In the genomic region with DNA sequence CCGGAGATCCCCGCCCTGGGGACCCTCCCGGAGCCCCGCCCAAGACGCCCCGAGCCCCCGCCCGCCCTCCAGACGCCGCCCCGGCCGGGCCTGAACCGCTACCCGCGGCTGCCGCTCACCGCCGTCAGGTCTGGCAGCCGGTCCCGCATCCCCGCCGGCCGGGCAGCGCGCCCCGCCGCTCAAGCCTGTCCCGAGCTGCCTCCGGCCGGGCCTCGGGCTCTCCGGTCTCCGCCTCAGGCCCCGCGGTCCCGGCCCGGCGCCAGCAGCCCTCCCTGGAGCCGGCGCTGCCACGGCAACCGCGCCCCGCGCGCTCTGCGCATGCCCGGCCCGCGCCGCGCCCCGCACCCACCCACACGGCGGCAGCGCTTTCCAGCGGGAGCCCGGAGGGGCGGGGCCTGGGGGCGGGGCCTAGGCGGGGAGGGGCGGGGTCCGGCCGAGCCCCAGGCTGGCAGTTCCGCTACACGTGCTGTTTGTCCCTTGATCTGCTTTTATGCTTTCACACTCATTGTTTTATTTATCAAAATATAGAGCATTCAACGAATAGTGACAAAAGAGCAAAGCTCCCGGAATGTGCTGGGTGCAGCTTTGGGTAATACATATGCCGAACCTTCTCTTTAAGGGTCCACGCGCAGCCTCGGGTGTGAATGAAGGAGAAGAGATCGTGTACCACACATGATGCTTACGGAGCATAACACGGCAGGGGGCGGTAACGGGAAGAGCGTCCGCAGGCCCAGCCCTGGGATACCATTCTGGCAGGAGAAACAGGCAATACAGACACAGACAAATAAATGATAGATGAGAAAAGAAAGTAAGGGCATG, we compare ENCODE assay signal across 1 cellular context.
TF ChIP-seq lines count a peak whose summit lies in the region.

A gene (minus strand): TSS at position 300 of the 819 bp plus-strand sequence. CDS start 151 bp downstream, at position 149.

TF ChIP-seq in K562, 482 proteins besides CTCF, POLR2A, EP300 and RAD21 (continued from another document):
- TF ChIP-seq, protein P1, sequence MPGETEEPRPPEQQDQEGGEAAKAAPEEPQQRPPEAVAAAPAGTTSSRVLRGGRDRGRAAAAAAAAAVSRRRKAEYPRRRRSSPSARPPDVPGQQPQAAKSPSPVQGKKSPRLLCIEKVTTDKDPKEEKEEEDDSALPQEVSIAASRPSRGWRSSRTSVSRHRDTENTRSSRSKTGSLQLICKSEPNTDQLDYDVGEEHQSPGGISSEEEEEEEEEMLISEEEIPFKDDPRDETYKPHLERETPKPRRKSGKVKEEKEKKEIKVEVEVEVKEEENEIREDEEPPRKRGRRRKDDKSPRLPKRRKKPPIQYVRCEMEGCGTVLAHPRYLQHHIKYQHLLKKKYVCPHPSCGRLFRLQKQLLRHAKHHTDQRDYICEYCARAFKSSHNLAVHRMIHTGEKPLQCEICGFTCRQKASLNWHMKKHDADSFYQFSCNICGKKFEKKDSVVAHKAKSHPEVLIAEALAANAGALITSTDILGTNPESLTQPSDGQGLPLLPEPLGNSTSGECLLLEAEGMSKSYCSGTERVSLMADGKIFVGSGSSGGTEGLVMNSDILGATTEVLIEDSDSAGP (CRISPR knock-in tag; IDR thresholded peaks at IDR 0.05), result no peak
- TF ChIP-seq ETS2 (tag; IDR thresholded peaks at IDR 0.05; ENCODE audit: borderline replicate concordance, poor library complexity, severe bottlenecking) (no peak), TAF7 (tag; IDR thresholded peaks at IDR 0.05) (no peak), SNIP1 (IDR thresholded peaks at IDR 0.05; ENCODE audit: low read depth) (no peak), MYC (IDR thresholded peaks at IDR 0.05; ENCODE audit: low read depth, low read length) (peak; percentile 94), MYC (CRISPR knock-in tag; IDR thresholded peaks at IDR 0.05; ENCODE audit: borderline replicate concordance, low read depth) (no peak), CBX3 (IDR thresholded peaks at IDR 0.05; ENCODE audit: borderline replicate concordance in 1 of 2, low read length in 2 of 2) (peak in 1 of 2 experiments; percentile 33; a peak in 1 of 3 replicates), RFX7 (CRISPR knock-in tag; IDR thresholded peaks at IDR 0.05) (no peak), MEF2A (IDR thresholded peaks at IDR 0.05; ENCODE audit: control insufficient read depth, low read depth, low read length) (no peak), TCF7L2 (IDR thresholded peaks at IDR 0.05; ENCODE audit: low read depth, low read length) (no peak), L3MBTL2 (IDR thresholded peaks at IDR 0.05) (peak; percentile 98), GATA2 (CRISPR knock-in tag; IDR thresholded peaks at IDR 0.05) (no peak), BCOR (IDR thresholded peaks at IDR 0.05) (peak; percentile 73), PYGO2 (tag; IDR thresholded peaks at IDR 0.05) (no peak), MTA1 (IDR thresholded peaks at IDR 0.05; ENCODE audit: borderline replicate concordance) (0 out of 2 replicates have a peak, but pooled peaks have one; percentile 57), SAP30 (IDR thresholded peaks at IDR 0.05; ENCODE audit: borderline replicate concordance, insufficient read depth, low read depth, low read length, poor library complexity, severe bottlenecking) (peak; percentile 72), ARID1B (IDR thresholded peaks at IDR 0.05) (peak; percentile 33; the same call in 1 of the 2 replicates), SAFB2 (IDR thresholded peaks at IDR 0.05; ENCODE audit: borderline replicate concordance, low read depth, low read length, severe bottlenecking) (no peak), ARHGAP35 (IDR thresholded peaks at IDR 0.05; ENCODE audit: partially characterized antibody) (no peak)
- TF ChIP-seq, protein P2, sequence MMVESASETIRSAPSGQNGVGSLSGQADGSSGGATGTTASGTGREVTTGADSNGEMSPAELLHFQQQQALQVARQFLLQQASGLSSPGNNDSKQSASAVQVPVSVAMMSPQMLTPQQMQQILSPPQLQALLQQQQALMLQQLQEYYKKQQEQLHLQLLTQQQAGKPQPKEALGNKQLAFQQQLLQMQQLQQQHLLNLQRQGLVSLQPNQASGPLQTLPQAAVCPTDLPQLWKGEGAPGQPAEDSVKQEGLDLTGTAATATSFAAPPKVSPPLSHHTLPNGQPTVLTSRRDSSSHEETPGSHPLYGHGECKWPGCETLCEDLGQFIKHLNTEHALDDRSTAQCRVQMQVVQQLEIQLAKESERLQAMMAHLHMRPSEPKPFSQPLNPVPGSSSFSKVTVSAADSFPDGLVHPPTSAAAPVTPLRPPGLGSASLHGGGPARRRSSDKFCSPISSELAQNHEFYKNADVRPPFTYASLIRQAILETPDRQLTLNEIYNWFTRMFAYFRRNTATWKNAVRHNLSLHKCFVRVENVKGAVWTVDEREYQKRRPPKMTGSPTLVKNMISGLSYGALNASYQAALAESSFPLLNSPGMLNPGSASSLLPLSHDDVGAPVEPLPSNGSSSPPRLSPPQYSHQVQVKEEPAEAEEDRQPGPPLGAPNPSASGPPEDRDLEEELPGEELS (CRISPR knock-in tag; IDR thresholded peaks at IDR 0.05; ENCODE audit: borderline replicate concordance), result no peak
- TF ChIP-seq, protein P3, sequence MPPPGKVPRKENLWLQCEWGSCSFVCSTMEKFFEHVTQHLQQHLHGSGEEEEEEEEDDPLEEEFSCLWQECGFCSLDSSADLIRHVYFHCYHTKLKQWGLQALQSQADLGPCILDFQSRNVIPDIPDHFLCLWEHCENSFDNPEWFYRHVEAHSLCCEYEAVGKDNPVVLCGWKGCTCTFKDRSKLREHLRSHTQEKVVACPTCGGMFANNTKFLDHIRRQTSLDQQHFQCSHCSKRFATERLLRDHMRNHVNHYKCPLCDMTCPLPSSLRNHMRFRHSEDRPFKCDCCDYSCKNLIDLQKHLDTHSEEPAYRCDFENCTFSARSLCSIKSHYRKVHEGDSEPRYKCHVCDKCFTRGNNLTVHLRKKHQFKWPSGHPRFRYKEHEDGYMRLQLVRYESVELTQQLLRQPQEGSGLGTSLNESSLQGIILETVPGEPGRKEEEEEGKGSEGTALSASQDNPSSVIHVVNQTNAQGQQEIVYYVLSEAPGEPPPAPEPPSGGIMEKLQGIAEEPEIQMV (tag; conservative IDR thresholded peaks at IDR 0.05; ENCODE audit: low read depth), result peak; percentile 74
- TF ChIP-seq, protein P4, sequence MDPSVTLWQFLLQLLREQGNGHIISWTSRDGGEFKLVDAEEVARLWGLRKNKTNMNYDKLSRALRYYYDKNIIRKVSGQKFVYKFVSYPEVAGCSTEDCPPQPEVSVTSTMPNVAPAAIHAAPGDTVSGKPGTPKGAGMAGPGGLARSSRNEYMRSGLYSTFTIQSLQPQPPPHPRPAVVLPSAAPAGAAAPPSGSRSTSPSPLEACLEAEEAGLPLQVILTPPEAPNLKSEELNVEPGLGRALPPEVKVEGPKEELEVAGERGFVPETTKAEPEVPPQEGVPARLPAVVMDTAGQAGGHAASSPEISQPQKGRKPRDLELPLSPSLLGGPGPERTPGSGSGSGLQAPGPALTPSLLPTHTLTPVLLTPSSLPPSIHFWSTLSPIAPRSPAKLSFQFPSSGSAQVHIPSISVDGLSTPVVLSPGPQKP (CRISPR knock-in tag; IDR thresholded peaks at IDR 0.05), result no peak
- TF ChIP-seq, protein P5, sequence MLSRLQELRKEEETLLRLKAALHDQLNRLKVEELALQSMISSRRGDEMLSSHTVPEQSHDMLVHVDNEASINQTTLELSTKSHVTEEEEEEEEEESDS (CRISPR knock-in tag; IDR thresholded peaks at IDR 0.05), result no peak
- TF ChIP-seq, protein P6, sequence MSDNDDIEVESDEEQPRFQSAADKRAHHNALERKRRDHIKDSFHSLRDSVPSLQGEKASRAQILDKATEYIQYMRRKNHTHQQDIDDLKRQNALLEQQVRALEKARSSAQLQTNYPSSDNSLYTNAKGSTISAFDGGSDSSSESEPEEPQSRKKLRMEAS (CRISPR knock-in tag; IDR thresholded peaks at IDR 0.05), result peak; percentile 93
- TF ChIP-seq, protein P7, sequence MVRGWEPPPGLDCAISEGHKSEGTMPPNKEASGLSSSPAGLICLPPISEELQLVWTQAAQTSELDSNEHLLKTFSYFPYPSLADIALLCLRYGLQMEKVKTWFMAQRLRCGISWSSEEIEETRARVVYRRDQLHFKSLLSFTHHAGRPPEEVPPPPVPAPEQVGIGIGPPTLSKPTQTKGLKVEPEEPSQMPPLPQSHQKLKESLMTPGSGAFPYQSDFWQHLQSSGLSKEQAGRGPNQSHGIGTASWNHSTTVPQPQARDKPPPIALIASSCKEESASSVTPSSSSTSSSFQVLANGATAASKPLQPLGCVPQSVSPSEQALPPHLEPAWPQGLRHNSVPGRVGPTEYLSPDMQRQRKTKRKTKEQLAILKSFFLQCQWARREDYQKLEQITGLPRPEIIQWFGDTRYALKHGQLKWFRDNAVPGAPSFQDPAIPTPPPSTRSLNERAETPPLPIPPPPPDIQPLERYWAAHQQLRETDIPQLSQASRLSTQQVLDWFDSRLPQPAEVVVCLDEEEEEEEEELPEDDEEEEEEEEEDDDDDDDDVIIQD (CRISPR knock-in tag; IDR thresholded peaks at IDR 0.05), result no peak
- TF ChIP-seq, protein P8, sequence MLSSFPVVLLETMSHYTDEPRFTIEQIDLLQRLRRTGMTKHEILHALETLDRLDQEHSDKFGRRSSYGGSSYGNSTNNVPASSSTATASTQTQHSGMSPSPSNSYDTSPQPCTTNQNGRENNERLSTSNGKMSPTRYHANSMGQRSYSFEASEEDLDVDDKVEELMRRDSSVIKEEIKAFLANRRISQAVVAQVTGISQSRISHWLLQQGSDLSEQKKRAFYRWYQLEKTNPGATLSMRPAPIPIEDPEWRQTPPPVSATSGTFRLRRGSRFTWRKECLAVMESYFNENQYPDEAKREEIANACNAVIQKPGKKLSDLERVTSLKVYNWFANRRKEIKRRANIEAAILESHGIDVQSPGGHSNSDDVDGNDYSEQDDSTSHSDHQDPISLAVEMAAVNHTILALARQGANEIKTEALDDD (IDR thresholded peaks at IDR 0.05), result no peak
